Comparison of ENCODE assay signal across 8 cellular contexts in the genomic region with DNA sequence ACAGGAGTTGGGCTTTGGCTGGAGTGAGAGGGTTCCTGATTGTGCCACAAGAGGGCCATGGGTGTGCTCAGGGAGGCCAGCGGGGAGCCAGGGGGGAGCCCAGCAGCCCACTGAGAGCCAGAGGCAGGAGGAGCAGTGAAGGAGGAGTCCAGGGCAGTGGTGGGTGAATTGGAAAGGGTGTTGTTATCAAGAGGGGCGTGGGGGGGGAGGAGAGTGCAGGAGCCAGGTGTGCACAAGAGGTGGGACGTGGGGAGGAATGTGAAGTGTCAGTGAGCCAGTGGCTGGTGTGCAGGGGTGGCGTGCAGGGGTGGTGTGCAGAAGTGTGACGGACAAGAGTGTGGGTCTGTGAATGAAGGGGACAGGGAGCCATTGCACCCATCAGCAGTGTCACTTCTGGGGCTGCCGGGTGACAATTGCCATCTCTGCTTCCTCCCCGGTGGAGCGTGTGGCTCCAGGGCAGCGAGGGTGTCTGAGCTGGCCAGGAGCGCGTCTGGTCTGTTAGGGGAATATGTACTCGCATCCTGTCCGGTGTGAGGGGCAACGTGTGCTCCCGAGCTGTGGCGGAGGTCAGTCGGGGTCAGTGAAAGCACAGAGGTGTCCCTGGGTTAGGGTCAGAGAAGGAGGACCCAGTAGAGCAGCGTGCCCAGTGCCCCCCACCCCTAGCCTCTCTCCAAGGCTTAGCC. TPM values are rescaled to one million over a fixed set of nuclear protein-coding genes. Genes with fewer than 3 reads are reported as not detected.
A peak's percentile ranks its signal among the peaks of the same experiment; 100 is the strongest.
DNase-seq lines count a peak whose midpoint lies in the region; ATAC-seq, FAIRE-seq and TF ChIP-seq lines count a peak whose summit lies in the region.

No MANE protein-coding gene starts in this region.

- peaks cover 29% of the 10 kb centered on the region for H3K4me1 Mint-ChIP-seq in Calu3 (ENCODE audit: low read depth, unreplicated experiment)
- peaks cover 66% of the 10 kb centered on the region for H3K4me1 Mint-ChIP-seq in activated CD8-positive, alpha-beta T cell treated with anti-CD3 and anti-CD28 coated beads, Interleukin-2, amount 10 ng/mL, durations not matched to agents 7 days and 5 days (ENCODE audit: low read depth)

- 18% methylated on average over 18 of the region's 18 CpGs for WGBS in pancreas, 2 donors

- H3K27ac ChIP-seq in foreskin keratinocyte (no peak overlapping the region), pancreas (peak overlapping the region in 3 of 4 donors; percentile 84 to 95 (median 89))

- TF ChIP-seq CTCF in Calu3 (IDR thresholded peaks at IDR 0.05; ENCODE audit: unreplicated experiment) (peak; percentile 37), foreskin keratinocyte (conservative IDR thresholded peaks at IDR 0.05) (peak; percentile 50), pancreas (IDR thresholded peaks at IDR 0.05) (peak in 2 of 4 donors; percentile 20 to 36)

- H3K4me3 Mint-ChIP-seq in Calu3 (ENCODE audit: low read depth, unreplicated experiment) = peak overlapping the region; percentile 71
- H3K4me3 Mint-ChIP-seq in activated CD8-positive, alpha-beta T cell treated with anti-CD3 and anti-CD28 coated beads, Interleukin-2, amount 10 ng/mL, durations not matched to agents 7 days and 5 days = peak overlapping the region; percentile 44

- peak overlapping the region in 2 of 4 donors; percentile 82 for H3K4me3 ChIP-seq in pancreas

- POLR2A ChIA-PET in activated CD8-positive, alpha-beta T cell treated with anti-CD3 and anti-CD28 coated beads, Interleukin-2, amount 10 ng/mL, durations not matched to agents 7 days and 5 days (lab: Charles Lee) = no interaction called here

- DNase-seq in Calu3 = peak; percentile 61
- DNase-seq in HuH-7 (ENCODE audit: low spot score) = peak; percentile 100
- DNase-seq in activated CD8-positive, alpha-beta T cell treated with anti-CD3 and anti-CD28 coated beads, Interleukin-2, amount 10 ng/mL, durations not matched to agents 7 days and 5 days = no peak
- no peak for DNase-seq in foreskin keratinocyte
- DNase-seq in pancreas = no peak
- no peak for DNase-seq in globus pallidus (ENCODE audit: low spot score)
- DNase-seq in NCI-H748 treated with DMSO at 0.1 percent for 48 hours (lab: John Stamatoyannopoulos, UW) = no peak

- no peaks in the 10 kb centered on the region for H3K9me3 Mint-ChIP-seq in Calu3 (ENCODE audit: low read depth, unreplicated experiment)
- no peaks in the 10 kb centered on the region for H3K9me3 Mint-ChIP-seq in activated CD8-positive, alpha-beta T cell treated with anti-CD3 and anti-CD28 coated beads, Interleukin-2, amount 10 ng/mL, durations not matched to agents 7 days and 5 days (ENCODE audit: insufficient read depth)

- peaks cover 49% of the 10 kb centered on the region for H3K36me3 Mint-ChIP-seq in Calu3 (ENCODE audit: insufficient read depth, unreplicated experiment)
- no peaks in the 10 kb centered on the region for H3K36me3 Mint-ChIP-seq in activated CD8-positive, alpha-beta T cell treated with anti-CD3 and anti-CD28 coated beads, Interleukin-2, amount 10 ng/mL, durations not matched to agents 7 days and 5 days (ENCODE audit: low read depth)

- H3K27ac Mint-ChIP-seq in Calu3 (ENCODE audit: unreplicated experiment) = peak overlapping the region; percentile 40
- H3K27ac Mint-ChIP-seq in activated CD8-positive, alpha-beta T cell treated with anti-CD3 and anti-CD28 coated beads, Interleukin-2, amount 10 ng/mL, durations not matched to agents 7 days and 5 days = no peak overlapping the region

- H3K27me3 ChIP-seq in foreskin keratinocyte (no peaks in the 10 kb centered on the region), pancreas (no peaks in the 10 kb centered on the region)

- no peaks in the 10 kb centered on the region for H3K36me3 ChIP-seq in pancreas

- CTCF ChIA-PET in Calu3 (lab: Charles Lee) = interaction anchor here (0.7 to 3.0 kb wide), 5 partner anchors 11 to 576 kb away, joined by 3 to 13 read pairs (median 5); partner anchors contain the start of gene POLD4
- CTCF ChIA-PET in activated CD8-positive, alpha-beta T cell treated with anti-CD3 and anti-CD28 coated beads, Interleukin-2, amount 10 ng/mL, durations not matched to agents 7 days and 5 days (lab: Charles Lee) = interaction anchor here (0.9 to 31.4 kb wide), 6 partner anchors 11 to 111 kb away, joined by 3 to 998 read pairs (median 32); partner anchors contain the start of genes AIP and POLD4

- H3K27me3 Mint-ChIP-seq in Calu3 (ENCODE audit: unreplicated experiment) = no peaks in the 10 kb centered on the region
- peaks cover 56% of the 10 kb centered on the region for H3K27me3 Mint-ChIP-seq in activated CD8-positive, alpha-beta T cell treated with anti-CD3 and anti-CD28 coated beads, Interleukin-2, amount 10 ng/mL, durations not matched to agents 7 days and 5 days (ENCODE audit: low read depth)

- no peak for FAIRE-seq in pancreas (lab: Jason Lieb, UNC)

- intact Hi-C loops in Calu3 (cut with micrococcal nuclease; ENCODE audit: unreplicated experiment) = no loop called here
- intact Hi-C loops in pancreas (cut with DNase I) = no loop called here

- ATAC-seq in activated CD8-positive, alpha-beta T cell treated with anti-CD3 and anti-CD28 coated beads, Interleukin-2, amount 10 ng/mL, durations not matched to agents 7 days and 5 days = no peak
- ATAC-seq in foreskin keratinocyte = peak; percentile 28
- peak in 3 of 4 donors; percentile 25 to 33 (median 31) for ATAC-seq in pancreas
- ATAC-seq in HG02759 (IDR thresholded peaks at IDR 0.05; ENCODE audit: unreplicated experiment) = no peak

- H3K4me1 ChIP-seq in foreskin keratinocyte = peaks cover 13% of the 10 kb centered on the region
- peaks cover 0 to 14% (median 0%) of the 10 kb centered on the region in 3 donors for H3K4me1 ChIP-seq in pancreas

- no peaks in the 10 kb centered on the region for H3K9me3 ChIP-seq in pancreas

- no TSS peak for BruUV-seq in Calu3 (replicated peaks; lab: Mats Ljungman, UMichigan)

RNA-seq across cellular contexts. Expression of gene CLCF1, which starts 1.7 kb away (rescaled TPM):
- total RNA-seq in Calu3 (2022) (7.1 and 7.5 TPM in 2 replicates), foreskin keratinocyte (1.6 and 1.9 TPM in 2 replicates), pancreas (1 to 10 TPM; 1.3 to 5.0 (median 2.3) TPM)
- total RNA-seq in activated CD8-positive, alpha-beta T cell treated with anti-CD3 and anti-CD28 coated beads, Interleukin-2, amount 10 ng/mL, durations not matched to agents 7 days and 5 days = under 1 TPM; 0.29 to 0.50 TPM
- polyA plus RNA-seq in foreskin keratinocyte (1.9 and 2.2 TPM in 2 replicates), pancreas (10 to 100 TPM in 1 of 2 donors, 1 to 10 TPM in 1; 9.4 to 11.2 TPM)

RNA-seq across cellular contexts. Expression of gene POLD4, which starts 18.3 kb away (rescaled TPM):
- 95.1 and 119 TPM in 2 replicates for total RNA-seq in Calu3 (2022)
- 10 to 100 TPM; 53.2 to 56.7 TPM for total RNA-seq in activated CD8-positive, alpha-beta T cell treated with anti-CD3 and anti-CD28 coated beads, Interleukin-2, amount 10 ng/mL, durations not matched to agents 7 days and 5 days
- 41.5 and 50.5 TPM in 2 replicates for total RNA-seq in foreskin keratinocyte
- 83.2 and 107 TPM in 2 replicates for polyA plus RNA-seq in foreskin keratinocyte
- 10 to 100 TPM; 35.0 to 50.8 (median 43.4) TPM for total RNA-seq in pancreas
- 10 to 100 TPM; 80.6 to 99.3 TPM for polyA plus RNA-seq in pancreas

RNA-seq across cellular contexts. Expression of gene RAD9A, which starts 20.1 kb away (rescaled TPM):
- total RNA-seq in Calu3 (2022) (26.9 and 38.6 TPM in 2 replicates), foreskin keratinocyte (9.2 and 10.0 TPM in 2 replicates), pancreas (10 to 100 TPM in 5 of 6 donors, 1 to 10 TPM in 1; 9.4 to 18.0 (median 12.8) TPM)
- total RNA-seq in activated CD8-positive, alpha-beta T cell treated with anti-CD3 and anti-CD28 coated beads, Interleukin-2, amount 10 ng/mL, durations not matched to agents 7 days and 5 days = 10 to 100 TPM; 59.5 to 60.4 TPM
- polyA plus RNA-seq in foreskin keratinocyte (13.4 and 14.1 TPM in 2 replicates), pancreas (10 to 100 TPM; 39.8 to 45.2 TPM)

RNA-seq across cellular contexts. Expression of gene PPP1CA, which starts 30.0 kb away (rescaled TPM):
- 179 and 180 TPM in 2 replicates for total RNA-seq in Calu3 (2022)
- 100 to 1,000 TPM; 429 to 434 TPM for total RNA-seq in activated CD8-positive, alpha-beta T cell treated with anti-CD3 and anti-CD28 coated beads, Interleukin-2, amount 10 ng/mL, durations not matched to agents 7 days and 5 days
- total RNA-seq in foreskin keratinocyte = 205 and 207 TPM in 2 replicates
- polyA plus RNA-seq in foreskin keratinocyte = 235 and 239 TPM in 2 replicates
- 10 to 100 TPM; 49.0 to 72.8 (median 62.9) TPM for total RNA-seq in pancreas
- 10 to 100 TPM; 57.7 to 68.5 TPM for polyA plus RNA-seq in pancreas

RNA-seq across cellular contexts. Expression of gene TBC1D10C, which starts 32.2 kb away (rescaled TPM):
- total RNA-seq in Calu3 (2022) (not detected in 2 replicates), foreskin keratinocyte (not detected in 2 replicates), pancreas (1 to 10 TPM in 4 of 6 donors, under 1 TPM in 2; 0.05 to 2.9 (median 1.1) TPM)
- total RNA-seq in activated CD8-positive, alpha-beta T cell treated with anti-CD3 and anti-CD28 coated beads, Interleukin-2, amount 10 ng/mL, durations not matched to agents 7 days and 5 days = 100 to 1,000 TPM; 345 to 352 TPM
- polyA plus RNA-seq in foreskin keratinocyte (not detected in 2 replicates), pancreas (1 to 10 TPM; 1.5 to 2.5 TPM)

Comparison
In these comparisons a context has a peak if more than half of its experiments do, and no peak if none do; other contexts are left out.
1. DNase-seq: peak in Calu3 (single experiment) and HuH-7 (single experiment); none in activated CD8-positive, alpha-beta T cell treated with anti-CD3 and anti-CD28 coated beads, Interleukin-2, amount 10 ng/mL, durations not matched to agents 7 days and 5 days (single experiment), foreskin keratinocyte (0 of 2), pancreas (0 of 6), globus pallidus (single experiment) and NCI-H748 treated with DMSO at 0.1 percent for 48 hours (single experiment).
2. ATAC-seq: peak in foreskin keratinocyte (single experiment) and pancreas (3 of 4); none in activated CD8-positive, alpha-beta T cell treated with anti-CD3 and anti-CD28 coated beads, Interleukin-2, amount 10 ng/mL, durations not matched to agents 7 days and 5 days (single experiment) and HG02759 (single experiment).